In the genomic region with DNA sequence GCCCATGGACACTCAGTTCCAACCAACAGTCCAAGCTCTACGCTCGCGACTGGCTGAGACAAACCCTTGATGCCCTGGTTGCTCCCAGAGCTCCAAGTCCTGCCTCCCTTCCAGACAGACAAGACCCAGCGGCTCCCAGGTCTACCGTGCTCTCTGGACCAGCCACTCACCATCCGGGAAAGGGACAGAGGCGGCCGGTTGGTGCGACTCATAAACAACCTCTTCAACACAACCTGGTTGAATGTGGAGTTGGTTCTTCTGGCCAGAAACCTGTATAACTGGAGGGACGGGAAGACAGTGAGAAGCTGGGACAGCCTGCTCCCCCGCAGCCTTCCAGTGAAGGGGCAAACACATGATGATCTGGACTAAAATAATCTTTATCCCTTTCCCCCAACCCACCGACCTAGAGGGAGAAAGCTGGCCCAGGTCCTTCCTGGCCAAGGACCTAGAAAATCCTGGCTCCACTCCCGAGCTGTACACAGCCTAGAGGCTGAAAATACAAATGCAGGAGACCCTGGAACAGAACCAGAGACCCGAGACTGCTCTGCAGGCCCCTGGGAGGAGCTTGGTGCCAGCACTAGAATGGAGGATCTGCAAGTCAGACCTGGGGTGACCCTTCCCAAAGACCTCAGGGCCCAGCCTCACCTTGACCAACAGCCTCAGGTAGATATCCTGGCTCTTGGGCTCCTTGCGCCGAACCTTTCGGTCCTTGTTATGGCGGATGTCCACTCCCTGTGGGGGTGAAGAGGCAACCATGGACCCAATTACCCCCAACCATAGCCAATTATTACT, we compare ENCODE assay signal across 1 cellular context.
TF ChIP-seq lines count a peak whose summit lies in the region.

No MANE protein-coding gene starts in this region.

TF ChIP-seq in HEK293T, 16 proteins besides CTCF, POLR2A, EP300 and RAD21 (continued from another document):
- TF ChIP-seq, protein P1, sequence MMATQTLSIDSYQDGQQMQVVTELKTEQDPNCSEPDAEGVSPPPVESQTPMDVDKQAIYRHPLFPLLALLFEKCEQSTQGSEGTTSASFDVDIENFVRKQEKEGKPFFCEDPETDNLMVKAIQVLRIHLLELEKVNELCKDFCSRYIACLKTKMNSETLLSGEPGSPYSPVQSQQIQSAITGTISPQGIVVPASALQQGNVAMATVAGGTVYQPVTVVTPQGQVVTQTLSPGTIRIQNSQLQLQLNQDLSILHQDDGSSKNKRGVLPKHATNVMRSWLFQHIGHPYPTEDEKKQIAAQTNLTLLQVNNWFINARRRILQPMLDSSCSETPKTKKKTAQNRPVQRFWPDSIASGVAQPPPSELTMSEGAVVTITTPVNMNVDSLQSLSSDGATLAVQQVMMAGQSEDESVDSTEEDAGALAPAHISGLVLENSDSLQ (IDR thresholded peaks at IDR 0.05), result no peak
- no peak for TF ChIP-seq L3MBTL2 (conservative IDR thresholded peaks at IDR 0.05)
